8 cellular contexts compared by ENCODE assay signal in the genomic region with DNA sequence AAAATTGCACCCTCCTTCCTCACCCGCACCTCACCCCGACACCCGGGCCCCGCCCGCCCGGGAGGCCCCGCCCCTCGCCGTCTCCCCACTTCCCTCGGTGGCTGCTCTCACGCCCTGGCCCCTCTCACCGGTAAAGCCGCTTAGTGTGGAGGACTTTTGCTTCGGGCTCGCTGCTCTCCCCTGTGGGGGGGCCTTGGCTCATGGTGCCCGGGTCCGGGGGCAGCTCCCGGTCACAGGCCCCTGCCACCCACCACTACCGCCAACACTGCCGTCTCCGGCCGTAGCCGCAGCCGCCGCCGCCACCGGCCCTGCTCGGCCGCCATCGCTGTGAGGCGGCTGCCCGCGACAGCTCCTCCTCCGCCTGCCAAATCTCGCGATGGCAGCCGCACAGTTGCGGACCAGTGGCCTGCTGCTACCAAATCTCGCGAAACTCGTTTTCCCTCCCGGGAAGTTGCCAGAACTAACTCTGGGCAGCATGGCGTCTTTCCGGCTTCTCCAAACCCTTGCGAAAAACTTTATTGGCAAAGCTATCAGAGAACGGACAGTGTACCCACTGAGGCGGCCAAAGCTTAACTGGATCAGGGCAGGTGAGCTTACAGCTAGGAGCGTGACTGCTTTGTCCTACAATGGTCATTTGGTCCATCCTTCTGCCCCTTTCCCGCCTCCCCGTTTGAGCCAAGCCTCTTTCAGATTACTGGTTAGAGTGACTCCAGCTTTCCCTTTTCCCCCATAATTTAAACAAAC. TPM values are rescaled to one million over a fixed set of nuclear protein-coding genes. Genes with fewer than 3 reads are reported as not detected.
A peak's percentile ranks its signal among the peaks of the same experiment; 100 is the strongest.
DNase-seq lines count a peak whose midpoint lies in the region; ATAC-seq, FAIRE-seq and TF ChIP-seq lines count a peak whose summit lies in the region.

Gene SMG5, minus strand, starts transcription at position 347 of the 744 bp plus-strand sequence. Its CDS starts 145 bp downstream, at position 202.

- H3K36me3 Mint-ChIP-seq in activated T-cell treated with anti-CD3 and anti-CD28 coated beads, Interleukin-2, amount 50 U/mL, for 72 hours (ENCODE audit: insufficient read depth in 2 of 2): peaks cover 8 to 21% of the 10 kb centered on the region in 2 donors

- H3K27ac ChIP-seq in KOPT-K1 (ENCODE audit: low read depth, low read length, poor library complexity, severe bottlenecking) (peak within 1 kb of the TSS; percentile 81), esophagus muscularis mucosa (replicated peaks in 1 of 4) (peak within 1 kb of the TSS; percentile 88 to 93 (median 90))

- TF ChIP-seq POLR2A in esophagus muscularis mucosa (IDR thresholded peaks at IDR 0.05; ENCODE audit: low read depth): peak; percentile 80

- peak within 1 kb of the TSS; percentile 99 for H3K27ac Mint-ChIP-seq in activated T-cell treated with anti-CD3 and anti-CD28 coated beads, Interleukin-2, amount 50 U/mL, for 72 hours

- ATAC-seq in GM21786 (IDR thresholded peaks at IDR 0.05; ENCODE audit: unreplicated experiment): peak; percentile 74
- ATAC-seq in activated T-cell treated with anti-CD3 and anti-CD28 coated beads, Interleukin-2, amount 50 U/mL, for 72 hours (replicated peaks in 1 of 2): peak; percentile 90 to 91

- no peaks in the 10 kb centered on the region for H3K9me3 Mint-ChIP-seq in activated T-cell treated with anti-CD3 and anti-CD28 coated beads, Interleukin-2, amount 50 U/mL, for 72 hours

- DNase-seq in DMS79 (lab: John Stamatoyannopoulos, UW): peak; percentile 96
- peak; percentile 93 for DNase-seq in RCC 7860 (ENCODE audit: low spot score)
- peak; percentile 95 to 97 for DNase-seq in activated T-cell treated with anti-CD3 and anti-CD28 coated beads, Interleukin-2, amount 50 U/mL, for 72 hours
- DNase-seq in esophagus muscularis mucosa (ENCODE audit: extremely low spot score): peak; percentile 98
- DNase-seq in myocyte (ENCODE audit: low read depth): peak; percentile 99
- DNase-seq in stimulated activated CD8-positive, alpha-beta memory T cell treated with anti-CD3 and anti-CD28 coated beads, Interleukin-7, amount 100 ng/mL, for 48 hours (ENCODE audit: extremely low read depth in 1 of 2, low read depth in 1 of 2): peak; percentile 88 to 94

- H3K36me3 ChIP-seq in KOPT-K1 (ENCODE audit: insufficient read depth, low read length) (peaks cover 29% of the 10 kb centered on the region), esophagus muscularis mucosa (peaks cover 7 to 36% (median 20%) of the 10 kb centered on the region in 4 donors)

- 1% methylated on average over 33 of the region's 50 CpGs for WGBS in esophagus muscularis mucosa

- H3K4me3 Mint-ChIP-seq in activated T-cell treated with anti-CD3 and anti-CD28 coated beads, Interleukin-2, amount 50 U/mL, for 72 hours: peak within 1 kb of the TSS; percentile 98 to 99

- peak; percentile 71 for FAIRE-seq in RCC 7860 (lab: Jason Lieb, UNC)

- H3K4me1 Mint-ChIP-seq in activated T-cell treated with anti-CD3 and anti-CD28 coated beads, Interleukin-2, amount 50 U/mL, for 72 hours (ENCODE audit: low read depth): peaks cover 39% of the 10 kb centered on the region

- H3K27me3 ChIP-seq in esophagus muscularis mucosa: no peaks in the 10 kb centered on the region

- TF ChIP-seq CTCF in esophagus muscularis mucosa (IDR thresholded peaks at IDR 0.05): peak in 1 of 3 experiments; percentile 39

- peaks cover 26 to 39% (median 34%) of the 10 kb centered on the region in 4 donors for H3K4me1 ChIP-seq in esophagus muscularis mucosa

- intact Hi-C loops in esophagus muscularis mucosa (cut with DNase I): no loop called here

- H3K4me3 ChIP-seq in esophagus muscularis mucosa: peak within 1 kb of the TSS; percentile 85 to 95 (median 93)

- H3K27me3 Mint-ChIP-seq in activated T-cell treated with anti-CD3 and anti-CD28 coated beads, Interleukin-2, amount 50 U/mL, for 72 hours (ENCODE audit: low read depth): no peaks in the 10 kb centered on the region

- H3K9me3 ChIP-seq in KOPT-K1 (ENCODE audit: insufficient read depth, low read length, poor library complexity, severe bottlenecking) (no peaks in the 10 kb centered on the region), esophagus muscularis mucosa (no peaks in the 10 kb centered on the region)

- no peak for TF ChIP-seq EP300 in esophagus muscularis mucosa (IDR thresholded peaks at IDR 0.05)

RNA-seq across cellular contexts. Expression of gene SMG5, which starts in this region (rescaled TPM):
- total RNA-seq in activated T-cell treated with anti-CD3 and anti-CD28 coated beads, Interleukin-2, amount 50 U/mL, for 72 hours: 10 to 100 TPM; 77.0 to 79.7 TPM
- total RNA-seq in esophagus muscularis mucosa (10 to 100 TPM; 52.3 to 96.1 (median 69.4) TPM), myocyte (104 TPM in 2 replicates)
- 72.8 TPM for polyA plus RNA-seq in myocyte (2012)

Comparison
In these comparisons a context has a peak if more than half of its experiments do, and no peak if none do; other contexts are left out.
1. Peak in every context shown above with its lines: DNase-seq, ATAC-seq, H3K4me3 ChIP-seq and H3K27ac ChIP-seq.